26 cellular contexts compared by ENCODE assay signal in genomic region chr3:37150621-37151020, GRCh38.
"Had no signal": no experiment of that assay in that cellular context is flagged by ENCODE, and none has a peak within 500 bp of the region (broad histone marks: within the 10 kb centered on the region; RNA-seq: fewer than 3 reads in every experiment).

No MANE protein-coding gene starts in this region.

- H3K27me3 Mint-ChIP-seq: IgD-negative memory B cell had no signal

- H3K9me3 ChIP-seq: MG63, SJSA1 had no signal

- H3K27ac Mint-ChIP-seq: IgD-negative memory B cell had no signal

- ATAC-seq: K562 had no signal

- H3K27ac ChIP-seq: HL-60, SJSA1, SK-N-MC had no signal

- H3K27me3 ChIP-seq: MG63, SJSA1 had no signal

- H3K9me3 Mint-ChIP-seq: IgD-negative memory B cell had no signal

- DNase-seq: MG63, NCI-H1092, NCI-H1105 treated with DMSO at 0.1 percent for 48 hours, NCI-H1417 treated with DMSO at 0.1 percent for 48 hours, NCI-H146, NCI-H1694 treated with DMSO at 0.1 percent for 48 hours, NCI-H1930, NCI-H2081, NCI-H2107, NCI-H2227 treated with DMSO at 0.1 percent for 48 hours, NCI-H446, NCI-H510A, NCI-H524 treated with DMSO at 0.1 percent for 48 hours, NCI-H69, NCI-H774, Right ventricle myocardium superior, RPMI8226, SIG-M5, T-helper 1 cell had no signal

- FAIRE-seq: HTR-8/SVneo, K562, RCC 7860 had no signal

- H3K4me1 ChIP-seq: SJSA1 had no signal

- H3K4me3 ChIP-seq: K562, MG63, SJSA1, SK-N-MC had no signal
